ENCODE assay signal across 1 cellular context in the genomic region with DNA sequence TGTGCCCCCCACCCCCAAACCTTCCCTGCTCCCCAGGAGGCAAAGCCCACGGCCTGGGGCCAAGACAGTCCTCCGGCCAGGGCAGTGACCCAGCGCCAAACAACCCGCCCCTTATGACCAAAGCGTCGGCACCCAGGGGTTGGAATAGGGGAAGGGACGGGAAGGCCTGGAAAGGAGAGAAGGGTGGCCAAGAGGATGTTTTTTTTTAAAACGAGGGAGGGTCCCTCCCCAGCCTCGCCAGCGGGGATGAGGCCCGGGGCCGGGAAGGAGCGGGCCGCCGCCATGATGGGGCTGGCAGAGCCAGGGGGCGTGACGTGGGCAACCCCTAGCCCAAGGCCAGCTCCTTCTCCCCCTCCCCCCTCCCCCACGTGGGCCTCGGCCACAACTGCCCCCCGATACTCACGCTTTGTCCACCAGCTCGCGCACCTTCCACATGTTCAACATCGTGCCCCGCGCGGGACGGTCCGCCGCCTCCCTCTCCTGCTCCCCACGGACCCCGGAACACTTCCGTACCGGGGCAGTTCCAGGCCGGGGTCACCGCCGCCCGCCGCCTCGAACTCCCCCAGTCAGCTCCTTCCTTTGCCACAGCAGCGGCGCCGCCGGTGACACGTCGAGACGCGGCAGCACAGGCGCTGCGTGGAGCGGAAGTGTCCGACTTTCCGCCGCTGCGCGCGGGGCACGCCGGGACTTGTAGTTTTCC.
A peak's percentile ranks its signal among the peaks of the same experiment; 100 is the strongest.
TF ChIP-seq lines count a peak whose summit lies in the region.

A gene (minus strand): TSS at position 619 of the 700 bp plus-strand sequence. CDS start 175 bp downstream, at position 444.

TF ChIP-seq in HepG2, 621 proteins besides CTCF, POLR2A, EP300 and RAD21 (continued from another document and continues in another):
- TF ChIP-seq SMAD3 (CRISPR knock-in tag; IDR thresholded peaks at IDR 0.05), result 0 out of 2 replicates have a peak, but pooled peaks have one; percentile 46
- TF ChIP-seq, protein P1, sequence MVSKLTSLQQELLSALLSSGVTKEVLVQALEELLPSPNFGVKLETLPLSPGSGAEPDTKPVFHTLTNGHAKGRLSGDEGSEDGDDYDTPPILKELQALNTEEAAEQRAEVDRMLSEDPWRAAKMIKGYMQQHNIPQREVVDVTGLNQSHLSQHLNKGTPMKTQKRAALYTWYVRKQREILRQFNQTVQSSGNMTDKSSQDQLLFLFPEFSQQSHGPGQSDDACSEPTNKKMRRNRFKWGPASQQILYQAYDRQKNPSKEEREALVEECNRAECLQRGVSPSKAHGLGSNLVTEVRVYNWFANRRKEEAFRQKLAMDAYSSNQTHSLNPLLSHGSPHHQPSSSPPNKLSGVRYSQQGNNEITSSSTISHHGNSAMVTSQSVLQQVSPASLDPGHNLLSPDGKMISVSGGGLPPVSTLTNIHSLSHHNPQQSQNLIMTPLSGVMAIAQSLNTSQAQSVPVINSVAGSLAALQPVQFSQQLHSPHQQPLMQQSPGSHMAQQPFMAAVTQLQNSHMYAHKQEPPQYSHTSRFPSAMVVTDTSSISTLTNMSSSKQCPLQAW (CRISPR knock-in tag; IDR thresholded peaks at IDR 0.05), result no peak
- no peak; the same call in 1 of the 2 replicates for TF ChIP-seq HNRNPL (IDR thresholded peaks at IDR 0.05; ENCODE audit: low read depth, low read length)
- TF ChIP-seq MXI1 (IDR thresholded peaks at IDR 0.05; ENCODE audit: borderline replicate concordance, low read depth, low read length), result peak; percentile 92; the same call in 1 of the 3 replicates
- no peak for TF ChIP-seq ZNF510 (CRISPR knock-in tag; IDR thresholded peaks at IDR 0.05; ENCODE audit: low read depth)
- TF ChIP-seq ZNF562 (CRISPR knock-in tag; IDR thresholded peaks at IDR 0.05; ENCODE audit: borderline replicate concordance), result no peak
- no peak for TF ChIP-seq ZNF296 (CRISPR knock-in tag; conservative IDR thresholded peaks at IDR 0.05)
- TF ChIP-seq, protein P2, sequence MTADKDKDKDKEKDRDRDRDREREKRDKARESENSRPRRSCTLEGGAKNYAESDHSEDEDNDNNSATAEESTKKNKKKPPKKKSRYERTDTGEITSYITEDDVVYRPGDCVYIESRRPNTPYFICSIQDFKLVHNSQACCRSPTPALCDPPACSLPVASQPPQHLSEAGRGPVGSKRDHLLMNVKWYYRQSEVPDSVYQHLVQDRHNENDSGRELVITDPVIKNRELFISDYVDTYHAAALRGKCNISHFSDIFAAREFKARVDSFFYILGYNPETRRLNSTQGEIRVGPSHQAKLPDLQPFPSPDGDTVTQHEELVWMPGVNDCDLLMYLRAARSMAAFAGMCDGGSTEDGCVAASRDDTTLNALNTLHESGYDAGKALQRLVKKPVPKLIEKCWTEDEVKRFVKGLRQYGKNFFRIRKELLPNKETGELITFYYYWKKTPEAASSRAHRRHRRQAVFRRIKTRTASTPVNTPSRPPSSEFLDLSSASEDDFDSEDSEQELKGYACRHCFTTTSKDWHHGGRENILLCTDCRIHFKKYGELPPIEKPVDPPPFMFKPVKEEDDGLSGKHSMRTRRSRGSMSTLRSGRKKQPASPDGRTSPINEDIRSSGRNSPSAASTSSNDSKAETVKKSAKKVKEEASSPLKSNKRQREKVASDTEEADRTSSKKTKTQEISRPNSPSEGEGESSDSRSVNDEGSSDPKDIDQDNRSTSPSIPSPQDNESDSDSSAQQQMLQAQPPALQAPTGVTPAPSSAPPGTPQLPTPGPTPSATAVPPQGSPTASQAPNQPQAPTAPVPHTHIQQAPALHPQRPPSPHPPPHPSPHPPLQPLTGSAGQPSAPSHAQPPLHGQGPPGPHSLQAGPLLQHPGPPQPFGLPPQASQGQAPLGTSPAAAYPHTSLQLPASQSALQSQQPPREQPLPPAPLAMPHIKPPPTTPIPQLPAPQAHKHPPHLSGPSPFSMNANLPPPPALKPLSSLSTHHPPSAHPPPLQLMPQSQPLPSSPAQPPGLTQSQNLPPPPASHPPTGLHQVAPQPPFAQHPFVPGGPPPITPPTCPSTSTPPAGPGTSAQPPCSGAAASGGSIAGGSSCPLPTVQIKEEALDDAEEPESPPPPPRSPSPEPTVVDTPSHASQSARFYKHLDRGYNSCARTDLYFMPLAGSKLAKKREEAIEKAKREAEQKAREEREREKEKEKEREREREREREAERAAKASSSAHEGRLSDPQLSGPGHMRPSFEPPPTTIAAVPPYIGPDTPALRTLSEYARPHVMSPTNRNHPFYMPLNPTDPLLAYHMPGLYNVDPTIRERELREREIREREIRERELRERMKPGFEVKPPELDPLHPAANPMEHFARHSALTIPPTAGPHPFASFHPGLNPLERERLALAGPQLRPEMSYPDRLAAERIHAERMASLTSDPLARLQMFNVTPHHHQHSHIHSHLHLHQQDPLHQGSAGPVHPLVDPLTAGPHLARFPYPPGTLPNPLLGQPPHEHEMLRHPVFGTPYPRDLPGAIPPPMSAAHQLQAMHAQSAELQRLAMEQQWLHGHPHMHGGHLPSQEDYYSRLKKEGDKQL (CRISPR knock-in tag; IDR thresholded peaks at IDR 0.05; ENCODE audit: low read depth), result 0 out of 2 replicates have a peak, but pooled peaks have one; percentile 15
- peak; percentile 80 for TF ChIP-seq SUZ12 (IDR thresholded peaks at IDR 0.05; ENCODE audit: low read depth, low read length)
- peak; percentile 32; the same call in 1 of the 2 replicates for TF ChIP-seq RXRB (CRISPR knock-in tag; IDR thresholded peaks at IDR 0.05; ENCODE audit: borderline replicate concordance)
- 0 out of 2 replicates have a peak, but pooled peaks have one; percentile 26 for TF ChIP-seq FOXO1 (CRISPR knock-in tag; IDR thresholded peaks at IDR 0.05)
- no peak for TF ChIP-seq ZKSCAN5 (CRISPR knock-in tag; IDR thresholded peaks at IDR 0.05)
- TF ChIP-seq, protein P3, sequence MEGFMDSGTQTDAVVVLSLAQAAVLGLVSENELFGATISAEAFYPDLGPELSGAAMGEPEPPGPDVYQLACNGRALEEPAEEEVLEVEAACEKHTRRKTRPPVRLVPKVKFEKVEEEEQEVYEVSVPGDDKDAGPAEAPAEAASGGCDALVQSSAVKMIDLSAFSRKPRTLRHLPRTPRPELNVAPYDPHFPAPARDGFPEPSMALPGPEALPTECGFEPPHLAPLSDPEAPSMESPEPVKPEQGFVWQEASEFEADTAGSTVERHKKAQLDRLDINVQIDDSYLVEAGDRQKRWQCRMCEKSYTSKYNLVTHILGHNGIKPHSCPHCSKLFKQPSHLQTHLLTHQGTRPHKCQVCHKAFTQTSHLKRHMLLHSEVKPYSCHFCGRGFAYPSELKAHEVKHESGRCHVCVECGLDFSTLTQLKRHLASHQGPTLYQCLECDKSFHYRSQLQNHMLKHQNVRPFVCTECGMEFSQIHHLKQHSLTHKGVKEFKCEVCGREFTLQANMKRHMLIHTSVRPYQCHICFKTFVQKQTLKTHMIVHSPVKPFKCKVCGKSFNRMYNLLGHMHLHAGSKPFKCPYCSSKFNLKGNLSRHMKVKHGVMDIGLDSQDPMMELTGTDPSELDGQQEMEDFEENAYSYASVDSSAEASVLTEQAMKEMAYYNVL (CRISPR knock-in tag; IDR thresholded peaks at IDR 0.05; ENCODE audit: borderline replicate concordance), result 0 out of 2 replicates have a peak, but pooled peaks have one; percentile 14
- 0 out of 2 replicates have a peak, but pooled peaks have one; percentile 1 for TF ChIP-seq SIX1 (CRISPR knock-in tag; IDR thresholded peaks at IDR 0.05; ENCODE audit: borderline replicate concordance)
- peak; percentile 84 for TF ChIP-seq CREM (IDR thresholded peaks at IDR 0.05)
- TF ChIP-seq CREM (CRISPR knock-in tag; IDR thresholded peaks at IDR 0.05), result peak; percentile 56; the same call in 1 of the 2 replicates
- TF ChIP-seq ZFP62 (CRISPR knock-in tag; IDR thresholded peaks at IDR 0.05), result 0 out of 2 replicates have a peak, but pooled peaks have one; percentile 63
- TF ChIP-seq, protein P4, sequence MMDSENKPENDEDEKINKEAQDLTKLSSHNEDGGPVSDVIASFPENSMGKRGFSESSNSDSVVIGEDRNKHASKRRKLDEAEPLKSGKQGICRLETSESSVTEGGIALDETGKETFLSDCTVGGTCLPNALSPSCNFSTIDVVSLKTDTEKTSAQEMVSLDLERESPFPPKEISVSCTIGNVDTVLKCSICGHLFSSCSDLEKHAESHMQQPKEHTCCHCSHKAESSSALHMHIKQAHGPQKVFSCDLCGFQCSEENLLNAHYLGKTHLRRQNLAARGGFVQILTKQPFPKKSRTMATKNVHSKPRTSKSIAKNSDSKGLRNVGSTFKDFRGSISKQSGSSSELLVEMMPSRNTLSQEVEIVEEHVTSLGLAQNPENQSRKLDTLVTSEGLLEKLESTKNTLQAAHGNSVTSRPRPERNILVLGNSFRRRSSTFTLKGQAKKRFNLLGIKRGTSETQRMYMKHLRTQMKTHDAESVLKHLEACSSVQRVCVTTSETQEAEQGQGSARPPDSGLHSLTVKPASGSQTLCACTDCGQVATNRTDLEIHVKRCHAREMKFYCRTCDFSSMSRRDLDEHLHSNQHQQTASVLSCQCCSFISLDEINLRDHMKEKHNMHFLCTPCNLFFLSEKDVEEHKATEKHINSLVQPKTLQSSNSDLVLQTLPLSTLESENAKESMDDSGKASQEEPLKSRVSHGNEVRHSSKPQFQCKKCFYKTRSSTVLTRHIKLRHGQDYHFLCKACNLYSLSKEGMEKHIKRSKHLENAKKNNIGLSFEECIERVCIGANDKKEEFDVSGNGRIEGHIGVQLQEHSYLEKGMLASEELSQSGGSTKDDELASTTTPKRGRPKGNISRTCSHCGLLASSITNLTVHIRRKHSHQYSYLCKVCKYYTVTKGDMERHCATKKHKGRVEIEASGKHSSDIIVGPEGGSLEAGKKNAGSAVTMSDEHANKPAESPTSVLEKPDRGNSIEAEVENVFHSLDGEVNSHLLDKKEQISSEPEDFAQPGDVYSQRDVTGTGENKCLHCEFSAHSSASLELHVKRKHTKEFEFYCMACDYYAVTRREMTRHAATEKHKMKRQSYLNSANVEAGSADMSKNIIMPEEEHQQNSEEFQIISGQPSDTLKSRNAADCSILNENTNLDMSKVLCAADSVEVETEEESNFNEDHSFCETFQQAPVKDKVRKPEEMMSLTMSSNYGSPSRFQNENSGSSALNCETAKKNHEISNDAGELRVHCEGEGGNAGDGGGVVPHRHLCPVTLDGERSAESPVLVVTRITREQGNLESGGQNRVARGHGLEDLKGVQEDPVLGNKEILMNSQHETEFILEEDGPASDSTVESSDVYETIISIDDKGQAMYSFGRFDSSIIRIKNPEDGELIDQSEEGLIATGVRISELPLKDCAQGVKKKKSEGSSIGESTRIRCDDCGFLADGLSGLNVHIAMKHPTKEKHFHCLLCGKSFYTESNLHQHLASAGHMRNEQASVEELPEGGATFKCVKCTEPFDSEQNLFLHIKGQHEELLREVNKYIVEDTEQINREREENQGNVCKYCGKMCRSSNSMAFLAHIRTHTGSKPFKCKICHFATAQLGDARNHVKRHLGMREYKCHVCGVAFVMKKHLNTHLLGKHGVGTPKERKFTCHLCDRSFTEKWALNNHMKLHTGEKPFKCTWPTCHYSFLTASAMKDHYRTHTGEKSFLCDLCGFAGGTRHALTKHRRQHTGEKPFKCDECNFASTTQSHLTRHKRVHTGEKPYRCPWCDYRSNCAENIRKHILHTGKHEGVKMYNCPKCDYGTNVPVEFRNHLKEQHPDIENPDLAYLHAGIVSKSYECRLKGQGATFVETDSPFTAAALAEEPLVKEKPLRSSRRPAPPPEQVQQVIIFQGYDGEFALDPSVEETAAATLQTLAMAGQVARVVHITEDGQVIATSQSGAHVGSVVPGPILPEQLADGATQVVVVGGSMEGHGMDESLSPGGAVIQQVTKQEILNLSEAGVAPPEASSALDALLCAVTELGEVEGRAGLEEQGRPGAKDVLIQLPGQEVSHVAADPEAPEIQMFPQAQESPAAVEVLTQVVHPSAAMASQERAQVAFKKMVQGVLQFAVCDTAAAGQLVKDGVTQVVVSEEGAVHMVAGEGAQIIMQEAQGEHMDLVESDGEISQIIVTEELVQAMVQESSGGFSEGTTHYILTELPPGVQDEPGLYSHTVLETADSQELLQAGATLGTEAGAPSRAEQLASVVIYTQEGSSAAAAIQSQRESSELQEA (CRISPR knock-in tag; IDR thresholded peaks at IDR 0.05; ENCODE audit: not compliant biosample characterization), result peak; percentile 83
- peak; percentile 67; the same call in 1 of the 2 replicates for TF ChIP-seq MEIS2 (CRISPR knock-in tag; IDR thresholded peaks at IDR 0.05)
- peak; percentile 4; the same call in 1 of the 2 replicates for TF ChIP-seq MAFF (IDR thresholded peaks at IDR 0.05; ENCODE audit: low read depth, low read length)
- TF ChIP-seq RARG (CRISPR knock-in tag; IDR thresholded peaks at IDR 0.05; ENCODE audit: low read depth), result no peak
- TF ChIP-seq, protein P5, sequence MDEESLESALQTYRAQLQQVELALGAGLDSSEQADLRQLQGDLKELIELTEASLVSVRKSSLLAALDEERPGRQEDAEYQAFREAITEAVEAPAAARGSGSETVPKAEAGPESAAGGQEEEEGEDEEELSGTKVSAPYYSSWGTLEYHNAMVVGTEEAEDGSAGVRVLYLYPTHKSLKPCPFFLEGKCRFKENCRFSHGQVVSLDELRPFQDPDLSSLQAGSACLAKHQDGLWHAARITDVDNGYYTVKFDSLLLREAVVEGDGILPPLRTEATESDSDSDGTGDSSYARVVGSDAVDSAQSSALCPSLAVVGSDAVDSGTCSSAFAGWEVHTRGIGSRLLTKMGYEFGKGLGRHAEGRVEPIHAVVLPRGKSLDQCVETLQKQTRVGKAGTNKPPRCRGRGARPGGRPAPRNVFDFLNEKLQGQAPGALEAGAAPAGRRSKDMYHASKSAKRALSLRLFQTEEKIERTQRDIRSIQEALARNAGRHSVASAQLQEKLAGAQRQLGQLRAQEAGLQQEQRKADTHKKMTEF (CRISPR knock-in tag; IDR thresholded peaks at IDR 0.05), result peak; percentile 50; the same call in 1 of the 2 replicates
- peak; percentile 55; the same call in 1 of the 2 replicates for TF ChIP-seq SALL2 (CRISPR knock-in tag; IDR thresholded peaks at IDR 0.05)
- TF ChIP-seq, protein P6, sequence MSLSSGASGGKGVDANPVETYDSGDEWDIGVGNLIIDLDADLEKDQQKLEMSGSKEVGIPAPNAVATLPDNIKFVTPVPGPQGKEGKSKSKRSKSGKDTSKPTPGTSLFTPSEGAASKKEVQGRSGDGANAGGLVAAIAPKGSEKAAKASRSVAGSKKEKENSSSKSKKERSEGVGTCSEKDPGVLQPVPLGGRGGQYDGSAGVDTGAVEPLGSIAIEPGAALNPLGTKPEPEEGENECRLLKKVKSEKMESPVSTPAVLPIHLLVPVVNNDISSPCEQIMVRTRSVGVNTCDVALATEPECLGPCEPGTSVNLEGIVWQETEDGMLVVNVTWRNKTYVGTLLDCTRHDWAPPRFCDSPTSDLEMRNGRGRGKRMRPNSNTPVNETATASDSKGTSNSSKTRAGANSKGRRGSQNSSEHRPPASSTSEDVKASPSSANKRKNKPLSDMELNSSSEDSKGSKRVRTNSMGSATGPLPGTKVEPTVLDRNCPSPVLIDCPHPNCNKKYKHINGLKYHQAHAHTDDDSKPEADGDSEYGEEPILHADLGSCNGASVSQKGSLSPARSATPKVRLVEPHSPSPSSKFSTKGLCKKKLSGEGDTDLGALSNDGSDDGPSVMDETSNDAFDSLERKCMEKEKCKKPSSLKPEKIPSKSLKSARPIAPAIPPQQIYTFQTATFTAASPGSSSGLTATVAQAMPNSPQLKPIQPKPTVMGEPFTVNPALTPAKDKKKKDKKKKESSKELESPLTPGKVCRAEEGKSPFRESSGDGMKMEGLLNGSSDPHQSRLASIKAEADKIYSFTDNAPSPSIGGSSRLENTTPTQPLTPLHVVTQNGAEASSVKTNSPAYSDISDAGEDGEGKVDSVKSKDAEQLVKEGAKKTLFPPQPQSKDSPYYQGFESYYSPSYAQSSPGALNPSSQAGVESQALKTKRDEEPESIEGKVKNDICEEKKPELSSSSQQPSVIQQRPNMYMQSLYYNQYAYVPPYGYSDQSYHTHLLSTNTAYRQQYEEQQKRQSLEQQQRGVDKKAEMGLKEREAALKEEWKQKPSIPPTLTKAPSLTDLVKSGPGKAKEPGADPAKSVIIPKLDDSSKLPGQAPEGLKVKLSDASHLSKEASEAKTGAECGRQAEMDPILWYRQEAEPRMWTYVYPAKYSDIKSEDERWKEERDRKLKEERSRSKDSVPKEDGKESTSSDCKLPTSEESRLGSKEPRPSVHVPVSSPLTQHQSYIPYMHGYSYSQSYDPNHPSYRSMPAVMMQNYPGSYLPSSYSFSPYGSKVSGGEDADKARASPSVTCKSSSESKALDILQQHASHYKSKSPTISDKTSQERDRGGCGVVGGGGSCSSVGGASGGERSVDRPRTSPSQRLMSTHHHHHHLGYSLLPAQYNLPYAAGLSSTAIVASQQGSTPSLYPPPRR (CRISPR knock-in tag; IDR thresholded peaks at IDR 0.05; ENCODE audit: borderline replicate concordance), result no peak
